Comparison of ENCODE assay signal across 1 cellular context in the genomic region with DNA sequence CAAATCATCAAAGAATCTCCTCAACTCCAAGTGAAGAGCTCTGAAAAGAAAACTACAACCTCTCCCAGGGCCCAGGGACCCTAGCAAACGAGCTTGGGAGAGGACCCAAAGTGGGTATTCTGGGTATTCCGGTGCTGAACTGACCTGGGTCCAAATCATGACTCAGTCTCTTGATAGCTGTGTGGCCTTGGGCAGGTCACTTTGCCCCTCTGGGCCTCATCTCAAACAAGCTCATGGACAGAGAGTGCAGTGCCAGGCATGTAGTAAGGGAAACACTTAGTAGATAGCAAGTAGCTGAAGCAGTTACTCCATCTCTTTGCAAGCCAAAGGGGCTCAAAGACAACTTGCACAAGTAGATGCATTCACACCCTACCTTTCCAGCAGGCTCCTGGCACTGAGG.
A peak's percentile ranks its signal among the peaks of the same experiment; 100 is the strongest.
TF ChIP-seq lines count a peak whose summit lies in the region.

No MANE protein-coding gene starts in this region.

TF ChIP-seq in HepG2, 621 proteins besides CTCF, POLR2A, EP300 and RAD21 (continued from another document and continues in another):
- TF ChIP-seq, protein P1, sequence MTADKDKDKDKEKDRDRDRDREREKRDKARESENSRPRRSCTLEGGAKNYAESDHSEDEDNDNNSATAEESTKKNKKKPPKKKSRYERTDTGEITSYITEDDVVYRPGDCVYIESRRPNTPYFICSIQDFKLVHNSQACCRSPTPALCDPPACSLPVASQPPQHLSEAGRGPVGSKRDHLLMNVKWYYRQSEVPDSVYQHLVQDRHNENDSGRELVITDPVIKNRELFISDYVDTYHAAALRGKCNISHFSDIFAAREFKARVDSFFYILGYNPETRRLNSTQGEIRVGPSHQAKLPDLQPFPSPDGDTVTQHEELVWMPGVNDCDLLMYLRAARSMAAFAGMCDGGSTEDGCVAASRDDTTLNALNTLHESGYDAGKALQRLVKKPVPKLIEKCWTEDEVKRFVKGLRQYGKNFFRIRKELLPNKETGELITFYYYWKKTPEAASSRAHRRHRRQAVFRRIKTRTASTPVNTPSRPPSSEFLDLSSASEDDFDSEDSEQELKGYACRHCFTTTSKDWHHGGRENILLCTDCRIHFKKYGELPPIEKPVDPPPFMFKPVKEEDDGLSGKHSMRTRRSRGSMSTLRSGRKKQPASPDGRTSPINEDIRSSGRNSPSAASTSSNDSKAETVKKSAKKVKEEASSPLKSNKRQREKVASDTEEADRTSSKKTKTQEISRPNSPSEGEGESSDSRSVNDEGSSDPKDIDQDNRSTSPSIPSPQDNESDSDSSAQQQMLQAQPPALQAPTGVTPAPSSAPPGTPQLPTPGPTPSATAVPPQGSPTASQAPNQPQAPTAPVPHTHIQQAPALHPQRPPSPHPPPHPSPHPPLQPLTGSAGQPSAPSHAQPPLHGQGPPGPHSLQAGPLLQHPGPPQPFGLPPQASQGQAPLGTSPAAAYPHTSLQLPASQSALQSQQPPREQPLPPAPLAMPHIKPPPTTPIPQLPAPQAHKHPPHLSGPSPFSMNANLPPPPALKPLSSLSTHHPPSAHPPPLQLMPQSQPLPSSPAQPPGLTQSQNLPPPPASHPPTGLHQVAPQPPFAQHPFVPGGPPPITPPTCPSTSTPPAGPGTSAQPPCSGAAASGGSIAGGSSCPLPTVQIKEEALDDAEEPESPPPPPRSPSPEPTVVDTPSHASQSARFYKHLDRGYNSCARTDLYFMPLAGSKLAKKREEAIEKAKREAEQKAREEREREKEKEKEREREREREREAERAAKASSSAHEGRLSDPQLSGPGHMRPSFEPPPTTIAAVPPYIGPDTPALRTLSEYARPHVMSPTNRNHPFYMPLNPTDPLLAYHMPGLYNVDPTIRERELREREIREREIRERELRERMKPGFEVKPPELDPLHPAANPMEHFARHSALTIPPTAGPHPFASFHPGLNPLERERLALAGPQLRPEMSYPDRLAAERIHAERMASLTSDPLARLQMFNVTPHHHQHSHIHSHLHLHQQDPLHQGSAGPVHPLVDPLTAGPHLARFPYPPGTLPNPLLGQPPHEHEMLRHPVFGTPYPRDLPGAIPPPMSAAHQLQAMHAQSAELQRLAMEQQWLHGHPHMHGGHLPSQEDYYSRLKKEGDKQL (CRISPR knock-in tag; IDR thresholded peaks at IDR 0.05; ENCODE audit: low read depth), result no peak
- no peak for TF ChIP-seq CBX5 (CRISPR knock-in tag; IDR thresholded peaks at IDR 0.05; ENCODE audit: borderline replicate concordance)
- TF ChIP-seq, protein P2, sequence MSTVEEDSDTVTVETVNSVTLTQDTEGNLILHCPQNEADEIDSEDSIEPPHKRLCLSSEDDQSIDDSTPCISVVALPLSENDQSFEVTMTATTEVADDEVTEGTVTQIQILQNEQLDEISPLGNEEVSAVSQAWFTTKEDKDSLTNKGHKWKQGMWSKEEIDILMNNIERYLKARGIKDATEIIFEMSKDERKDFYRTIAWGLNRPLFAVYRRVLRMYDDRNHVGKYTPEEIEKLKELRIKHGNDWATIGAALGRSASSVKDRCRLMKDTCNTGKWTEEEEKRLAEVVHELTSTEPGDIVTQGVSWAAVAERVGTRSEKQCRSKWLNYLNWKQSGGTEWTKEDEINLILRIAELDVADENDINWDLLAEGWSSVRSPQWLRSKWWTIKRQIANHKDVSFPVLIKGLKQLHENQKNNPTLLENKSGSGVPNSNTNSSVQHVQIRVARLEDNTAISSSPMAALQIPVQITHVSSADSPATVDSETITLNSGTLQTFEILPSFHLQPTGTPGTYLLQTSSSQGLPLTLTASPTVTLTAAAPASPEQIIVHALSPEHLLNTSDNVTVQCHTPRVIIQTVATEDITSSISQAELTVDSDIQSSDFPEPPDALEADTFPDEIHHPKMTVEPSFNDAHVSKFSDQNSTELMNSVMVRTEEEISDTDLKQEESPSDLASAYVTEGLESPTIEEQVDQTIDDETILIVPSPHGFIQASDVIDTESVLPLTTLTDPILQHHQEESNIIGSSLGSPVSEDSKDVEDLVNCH (CRISPR knock-in tag; IDR thresholded peaks at IDR 0.05), result no peak
- TF ChIP-seq, protein P3, sequence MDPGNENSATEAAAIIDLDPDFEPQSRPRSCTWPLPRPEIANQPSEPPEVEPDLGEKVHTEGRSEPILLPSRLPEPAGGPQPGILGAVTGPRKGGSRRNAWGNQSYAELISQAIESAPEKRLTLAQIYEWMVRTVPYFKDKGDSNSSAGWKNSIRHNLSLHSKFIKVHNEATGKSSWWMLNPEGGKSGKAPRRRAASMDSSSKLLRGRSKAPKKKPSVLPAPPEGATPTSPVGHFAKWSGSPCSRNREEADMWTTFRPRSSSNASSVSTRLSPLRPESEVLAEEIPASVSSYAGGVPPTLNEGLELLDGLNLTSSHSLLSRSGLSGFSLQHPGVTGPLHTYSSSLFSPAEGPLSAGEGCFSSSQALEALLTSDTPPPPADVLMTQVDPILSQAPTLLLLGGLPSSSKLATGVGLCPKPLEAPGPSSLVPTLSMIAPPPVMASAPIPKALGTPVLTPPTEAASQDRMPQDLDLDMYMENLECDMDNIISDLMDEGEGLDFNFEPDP (CRISPR knock-in tag; conservative IDR thresholded peaks at IDR 0.05), result no peak
- no peak for TF ChIP-seq ZNF33B (CRISPR knock-in tag; IDR thresholded peaks at IDR 0.05)
- TF ChIP-seq, protein P4, sequence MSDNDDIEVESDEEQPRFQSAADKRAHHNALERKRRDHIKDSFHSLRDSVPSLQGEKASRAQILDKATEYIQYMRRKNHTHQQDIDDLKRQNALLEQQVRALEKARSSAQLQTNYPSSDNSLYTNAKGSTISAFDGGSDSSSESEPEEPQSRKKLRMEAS (IDR thresholded peaks at IDR 0.05), result no peak
- TF ChIP-seq MEIS1 (CRISPR knock-in tag; IDR thresholded peaks at IDR 0.05; ENCODE audit: borderline replicate concordance), result no peak
- TF ChIP-seq ZNF776 (CRISPR knock-in tag; IDR thresholded peaks at IDR 0.05), result no peak
- no peak; the same call in 1 of the 2 replicates for TF ChIP-seq ZMYM2 (CRISPR knock-in tag; IDR thresholded peaks at IDR 0.05)
- peak; percentile 59 for TF ChIP-seq FOSL2 (CRISPR knock-in tag; IDR thresholded peaks at IDR 0.05)
- no peak for TF ChIP-seq RARG (CRISPR knock-in tag; IDR thresholded peaks at IDR 0.05; ENCODE audit: low read depth)
- no peak for TF ChIP-seq ZNF224 (CRISPR knock-in tag; IDR thresholded peaks at IDR 0.05)
- TF ChIP-seq CCDC6 (CRISPR knock-in tag; IDR thresholded peaks at IDR 0.05), result 0 out of 2 replicates have a peak, but pooled peaks have one; percentile 25
- no peak for TF ChIP-seq ZNF251 (CRISPR knock-in tag; IDR thresholded peaks at IDR 0.05)
- no peak for TF ChIP-seq NFE2 (CRISPR knock-in tag; IDR thresholded peaks at IDR 0.05)
- TF ChIP-seq ZNF605 (CRISPR knock-in tag; IDR thresholded peaks at IDR 0.05), result peak; percentile 47; the same call in 1 of the 2 replicates
- TF ChIP-seq PRMT3 (CRISPR knock-in tag; IDR thresholded peaks at IDR 0.05; ENCODE audit: borderline replicate concordance, low read depth), result no peak
- no peak for TF ChIP-seq TEAD3 (CRISPR knock-in tag; optimal IDR thresholded peaks at IDR 0.05; ENCODE audit: borderline replicate concordance)
- TF ChIP-seq, protein P5, sequence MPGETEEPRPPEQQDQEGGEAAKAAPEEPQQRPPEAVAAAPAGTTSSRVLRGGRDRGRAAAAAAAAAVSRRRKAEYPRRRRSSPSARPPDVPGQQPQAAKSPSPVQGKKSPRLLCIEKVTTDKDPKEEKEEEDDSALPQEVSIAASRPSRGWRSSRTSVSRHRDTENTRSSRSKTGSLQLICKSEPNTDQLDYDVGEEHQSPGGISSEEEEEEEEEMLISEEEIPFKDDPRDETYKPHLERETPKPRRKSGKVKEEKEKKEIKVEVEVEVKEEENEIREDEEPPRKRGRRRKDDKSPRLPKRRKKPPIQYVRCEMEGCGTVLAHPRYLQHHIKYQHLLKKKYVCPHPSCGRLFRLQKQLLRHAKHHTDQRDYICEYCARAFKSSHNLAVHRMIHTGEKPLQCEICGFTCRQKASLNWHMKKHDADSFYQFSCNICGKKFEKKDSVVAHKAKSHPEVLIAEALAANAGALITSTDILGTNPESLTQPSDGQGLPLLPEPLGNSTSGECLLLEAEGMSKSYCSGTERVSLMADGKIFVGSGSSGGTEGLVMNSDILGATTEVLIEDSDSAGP (CRISPR knock-in tag; IDR thresholded peaks at IDR 0.05; ENCODE audit: borderline replicate concordance), result peak; percentile 31; the same call in 1 of the 2 replicates
- peak; percentile 96 for TF ChIP-seq ZNF768 (CRISPR knock-in tag; IDR thresholded peaks at IDR 0.05)
- TF ChIP-seq ARID2 (CRISPR knock-in tag; IDR thresholded peaks at IDR 0.05; ENCODE audit: borderline replicate concordance), result no peak
- TF ChIP-seq ZNF543 (CRISPR knock-in tag; IDR thresholded peaks at IDR 0.05), result no peak
- TF ChIP-seq ZNF879 (CRISPR knock-in tag; IDR thresholded peaks at IDR 0.05), result no peak
- TF ChIP-seq, protein P6, sequence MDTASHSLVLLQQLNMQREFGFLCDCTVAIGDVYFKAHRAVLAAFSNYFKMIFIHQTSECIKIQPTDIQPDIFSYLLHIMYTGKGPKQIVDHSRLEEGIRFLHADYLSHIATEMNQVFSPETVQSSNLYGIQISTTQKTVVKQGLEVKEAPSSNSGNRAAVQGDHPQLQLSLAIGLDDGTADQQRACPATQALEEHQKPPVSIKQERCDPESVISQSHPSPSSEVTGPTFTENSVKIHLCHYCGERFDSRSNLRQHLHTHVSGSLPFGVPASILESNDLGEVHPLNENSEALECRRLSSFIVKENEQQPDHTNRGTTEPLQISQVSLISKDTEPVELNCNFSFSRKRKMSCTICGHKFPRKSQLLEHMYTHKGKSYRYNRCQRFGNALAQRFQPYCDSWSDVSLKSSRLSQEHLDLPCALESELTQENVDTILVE (CRISPR knock-in tag; IDR thresholded peaks at IDR 0.05), result no peak
- TF ChIP-seq HNRNPK (IDR thresholded peaks at IDR 0.05; ENCODE audit: low read depth, low read length, poor library complexity, severe bottlenecking), result no peak
- peak; percentile 53; the same call in 1 of the 2 replicates for TF ChIP-seq ADNP (CRISPR knock-in tag; IDR thresholded peaks at IDR 0.05)
- TF ChIP-seq ZNF772 (CRISPR knock-in tag; IDR thresholded peaks at IDR 0.05), result no peak
- TF ChIP-seq NONO (IDR thresholded peaks at IDR 0.05), result no peak
- no peak for TF ChIP-seq NONO (CRISPR knock-in tag; conservative IDR thresholded peaks at IDR 0.05)
- TF ChIP-seq, protein P7, sequence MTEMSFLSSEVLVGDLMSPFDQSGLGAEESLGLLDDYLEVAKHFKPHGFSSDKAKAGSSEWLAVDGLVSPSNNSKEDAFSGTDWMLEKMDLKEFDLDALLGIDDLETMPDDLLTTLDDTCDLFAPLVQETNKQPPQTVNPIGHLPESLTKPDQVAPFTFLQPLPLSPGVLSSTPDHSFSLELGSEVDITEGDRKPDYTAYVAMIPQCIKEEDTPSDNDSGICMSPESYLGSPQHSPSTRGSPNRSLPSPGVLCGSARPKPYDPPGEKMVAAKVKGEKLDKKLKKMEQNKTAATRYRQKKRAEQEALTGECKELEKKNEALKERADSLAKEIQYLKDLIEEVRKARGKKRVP (CRISPR knock-in tag; IDR thresholded peaks at IDR 0.05), result no peak
- peak; percentile 53; the same call in 1 of the 2 replicates for TF ChIP-seq RCOR2 (CRISPR knock-in tag; IDR thresholded peaks at IDR 0.05)
- TF ChIP-seq, protein P8, sequence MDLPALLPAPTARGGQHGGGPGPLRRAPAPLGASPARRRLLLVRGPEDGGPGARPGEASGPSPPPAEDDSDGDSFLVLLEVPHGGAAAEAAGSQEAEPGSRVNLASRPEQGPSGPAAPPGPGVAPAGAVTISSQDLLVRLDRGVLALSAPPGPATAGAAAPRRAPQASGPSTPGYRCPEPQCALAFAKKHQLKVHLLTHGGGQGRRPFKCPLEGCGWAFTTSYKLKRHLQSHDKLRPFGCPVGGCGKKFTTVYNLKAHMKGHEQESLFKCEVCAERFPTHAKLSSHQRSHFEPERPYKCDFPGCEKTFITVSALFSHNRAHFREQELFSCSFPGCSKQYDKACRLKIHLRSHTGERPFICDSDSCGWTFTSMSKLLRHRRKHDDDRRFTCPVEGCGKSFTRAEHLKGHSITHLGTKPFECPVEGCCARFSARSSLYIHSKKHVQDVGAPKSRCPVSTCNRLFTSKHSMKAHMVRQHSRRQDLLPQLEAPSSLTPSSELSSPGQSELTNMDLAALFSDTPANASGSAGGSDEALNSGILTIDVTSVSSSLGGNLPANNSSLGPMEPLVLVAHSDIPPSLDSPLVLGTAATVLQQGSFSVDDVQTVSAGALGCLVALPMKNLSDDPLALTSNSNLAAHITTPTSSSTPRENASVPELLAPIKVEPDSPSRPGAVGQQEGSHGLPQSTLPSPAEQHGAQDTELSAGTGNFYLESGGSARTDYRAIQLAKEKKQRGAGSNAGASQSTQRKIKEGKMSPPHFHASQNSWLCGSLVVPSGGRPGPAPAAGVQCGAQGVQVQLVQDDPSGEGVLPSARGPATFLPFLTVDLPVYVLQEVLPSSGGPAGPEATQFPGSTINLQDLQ (CRISPR knock-in tag; IDR thresholded peaks at IDR 0.05), result no peak
